19 cellular contexts compared by ENCODE assay signal in the genomic region with DNA sequence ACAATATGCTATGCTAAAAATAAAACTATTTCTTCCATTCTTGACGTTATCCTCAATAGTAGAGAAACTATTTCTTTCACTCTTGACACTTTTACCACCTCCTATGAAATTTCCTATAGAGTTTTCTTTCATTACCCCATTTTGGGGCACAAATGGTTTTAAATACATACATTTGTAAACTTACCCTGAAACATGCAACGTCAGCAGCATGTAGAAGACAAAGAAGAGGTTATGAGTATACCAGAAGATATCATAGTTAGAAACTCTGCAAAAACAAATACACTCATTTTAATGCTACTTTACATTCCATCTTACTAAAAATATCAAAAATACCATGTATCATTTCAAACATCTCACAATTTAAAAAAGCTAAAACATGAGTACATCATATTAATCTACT.
A peak's percentile ranks its signal among the peaks of the same experiment; 100 is the strongest.
DNase-seq lines count a peak whose midpoint lies in the region; ATAC-seq and TF ChIP-seq lines count a peak whose summit lies in the region.
"Had no signal": no experiment of that assay in that cellular context is flagged by ENCODE, and none has a peak within 500 bp of the region (broad histone marks: within the 10 kb centered on the region; RNA-seq: fewer than 3 reads in every experiment).

No MANE protein-coding gene starts in this region.

- intact Hi-C loops in ascending aorta (cut with DNase I): no loop called here

- no peak for TF ChIP-seq CTCF in MM.1S (IDR thresholded peaks at IDR 0.05; ENCODE audit: low read length)
- TF ChIP-seq CTCF in ascending aorta (IDR thresholded peaks at IDR 0.05): no peak
- TF ChIP-seq CTCF in mesothelial cell of epicardium (IDR thresholded peaks at IDR 0.05; ENCODE audit: unreplicated experiment): no peak

- no peak overlapping the region for H2AFZ ChIP-seq in MM.1S (ENCODE audit: low read length)

- H3K27ac ChIP-seq in MM.1S (ENCODE audit: low read length) (no peak overlapping the region), ascending aorta (peak overlapping the region; percentile 26 to 48)
- H3K27ac ChIP-seq: BLaER1 had no signal

- no peak for ATAC-seq in HG03280 (IDR thresholded peaks at IDR 0.05; ENCODE audit: unreplicated experiment)
- ATAC-seq: GM12878 had no signal

- peaks cover 4% of the 10 kb centered on the region for H3K9me3 Mint-ChIP-seq in mesothelial cell of epicardium
- H3K9me3 Mint-ChIP-seq: CD4-positive, alpha-beta T cell; HFFc6 had no signal

- no peak overlapping the region for H3K4me3 Mint-ChIP-seq in mesothelial cell of epicardium
- H3K4me3 Mint-ChIP-seq: B cell; CD14-positive monocyte; CD4-positive, alpha-beta T cell; CD8-positive, alpha-beta memory T cell; HFFc6 had no signal

- no peak overlapping the region for H3K4me3 ChIP-seq in MM.1S (ENCODE audit: low read length)
- H3K4me3 ChIP-seq in ascending aorta: no peak overlapping the region
- H3K4me3 ChIP-seq: BLaER1, GM12878, HAP-1 had no signal

- peaks cover 12% of the 10 kb centered on the region for H3K4me1 ChIP-seq in MM.1S (ENCODE audit: low read length)
- H3K4me1 ChIP-seq in ascending aorta: peaks cover 0 to 10% of the 10 kb centered on the region in 2 donors
- H3K4me1 ChIP-seq: BLaER1, HAP-1 had no signal

- H3K79me2 ChIP-seq in MM.1S (ENCODE audit: low read length): no peaks in the 10 kb centered on the region

- no peaks in the 10 kb centered on the region for H3K27me3 Mint-ChIP-seq in mesothelial cell of epicardium (ENCODE audit: low read depth)
- H3K27me3 Mint-ChIP-seq: B cell; CD4-positive, alpha-beta T cell; CD8-positive, alpha-beta memory T cell had no signal

- H3K4me1 Mint-ChIP-seq in mesothelial cell of epicardium: peaks cover 20% of the 10 kb centered on the region
- H3K4me1 Mint-ChIP-seq: B cell; CD14-positive monocyte; CD8-positive, alpha-beta memory T cell had no signal

- no peaks in the 10 kb centered on the region for H3K9me3 ChIP-seq in MM.1S (replicated peaks; ENCODE audit: insufficient read depth, low read length)
- no peaks in the 10 kb centered on the region for H3K9me3 ChIP-seq in ascending aorta
- H3K9me3 ChIP-seq: HAP-1 had no signal

- H3F3A ChIP-seq in MM.1S (ENCODE audit: insufficient read depth, low read length): no peaks in the 10 kb centered on the region

- H3K27me3 ChIP-seq in MM.1S (replicated peaks; ENCODE audit: insufficient read depth, low read length): no peaks in the 10 kb centered on the region
- H3K27me3 ChIP-seq in ascending aorta: no peaks in the 10 kb centered on the region
- H3K27me3 ChIP-seq: BLaER1 had no signal

- H4K20me1 ChIP-seq in MM.1S (ENCODE audit: insufficient read depth, low read length): no peaks in the 10 kb centered on the region
- H4K20me1 ChIP-seq: BLaER1 had no signal

- no peak overlapping the region for H3K9ac ChIP-seq in MM.1S (ENCODE audit: low read length)
- H3K9ac ChIP-seq: BLaER1 had no signal

- H3K36me3 ChIP-seq in MM.1S (replicated peaks; ENCODE audit: insufficient read depth, low read length) (no peaks in the 10 kb centered on the region), ascending aorta (peaks cover 7 to 17% of the 10 kb centered on the region in 2 donors)
- H3K36me3 ChIP-seq: BLaER1, HAP-1 had no signal

- no peaks in the 10 kb centered on the region for H3K9me2 ChIP-seq in MM.1S (replicated peaks; ENCODE audit: insufficient read depth, low read length)

- H3K4me2 ChIP-seq in MM.1S (ENCODE audit: low read depth, low read length): peak overlapping the region; percentile 16; the same call in 1 of the 2 replicates
- H3K4me2 ChIP-seq: BLaER1 had no signal

- DNase-seq in MM.1S (peak; percentile 58), ascending aorta (ENCODE audit: low spot score in 2 of 2) (no peak), mesothelial cell of epicardium (ENCODE audit: low spot score in 2 of 2, unreplicated experiment in 2 of 2) (no peak), LoVo (ENCODE audit: low spot score) (no peak), NCI-H2029 (lab: John Stamatoyannopoulos, UW) (no peak)
- DNase-seq: CD4-positive, alpha-beta T cell; CD8-positive, alpha-beta memory T cell; DMS 273 treated with DMSO at 0.1 percent for 48 hours; DMS79; EL; GDM1; GOT3; HFFc6 had no signal

- H3K36me3 Mint-ChIP-seq in mesothelial cell of epicardium: peaks cover 8% of the 10 kb centered on the region
- H3K36me3 Mint-ChIP-seq: CD14-positive monocyte; CD8-positive, alpha-beta memory T cell had no signal

- H3K27ac Mint-ChIP-seq in mesothelial cell of epicardium: peak overlapping the region; percentile 78
- H3K27ac Mint-ChIP-seq: B cell; CD14-positive monocyte; CD4-positive, alpha-beta T cell; CD8-positive, alpha-beta memory T cell; HFFc6 had no signal
